15 cellular contexts compared by ENCODE assay signal in genomic region chr17:50096758-50097157, GRCh38. TPM values are rescaled to one million over a fixed set of nuclear protein-coding genes. Genes with fewer than 3 reads are reported as not detected.
DNase-seq lines count a peak whose midpoint lies in the region; ATAC-seq and TF ChIP-seq lines count a peak whose summit lies in the region.
"Had no signal": no experiment of that assay in that cellular context is flagged by ENCODE, and none has a peak within 500 bp of the region (broad histone marks: within the 10 kb centered on the region; RNA-seq: fewer than 3 reads in every experiment).

No MANE protein-coding gene starts in this region.

- H3K27me3 ChIP-seq in BLaER1 (no peaks in the 10 kb centered on the region), gastroesophageal sphincter (no peaks in the 10 kb centered on the region), upper lobe of right lung (no peaks in the 10 kb centered on the region)

- H3K27me3 Mint-ChIP-seq in osteocyte (ENCODE audit: unreplicated experiment): no peaks in the 10 kb centered on the region

- no peak for DNase-seq in OCI-LY7 (ENCODE audit: low spot score)
- no peak for DNase-seq in osteocyte (ENCODE audit: extremely low spot score, unreplicated experiment)
- DNase-seq in 8988T: no peak
- no peak for DNase-seq in upper lobe of right lung
- DNase-seq in GM13976 (ENCODE audit: low spot score): no peak
- DNase-seq: activated CD4-positive, alpha-beta T cell treated with anti-CD3 and anti-CD28 coated beads for 1 hour; Caco-2; NCI-H510A; SIG-M5; stimulated activated CD4-positive, alpha-beta T cell treated with anti-CD3 and anti-CD28 coated beads, Interleukin-2, amount 100 ng/mL, for 48 hours had no signal

- H3K4me3 Mint-ChIP-seq in osteocyte (ENCODE audit: unreplicated experiment): peak overlapping the region; percentile 96

- peaks cover 7% of the 10 kb centered on the region for H4K20me1 ChIP-seq in BLaER1
- no peaks in the 10 kb centered on the region for H4K20me1 ChIP-seq in OCI-LY7 (ENCODE audit: insufficient read depth, low read length)

- H3K4me1 ChIP-seq in BLaER1 (peaks cover 17% of the 10 kb centered on the region), OCI-LY7 (ENCODE audit: insufficient read depth, low read length, poor library complexity, severe bottlenecking) (peaks cover 20% of the 10 kb centered on the region), gastroesophageal sphincter (peaks cover under 1 to 73% (median 29%) of the 10 kb centered on the region in 3 donors), upper lobe of right lung (peaks cover 15% of the 10 kb centered on the region)
- H3K4me1 ChIP-seq: Caco-2 had no signal

- TF ChIP-seq CTCF in OCI-LY7 (conservative IDR thresholded peaks at IDR 0.05; ENCODE audit: low read length) (no peak), gastroesophageal sphincter (IDR thresholded peaks at IDR 0.05) (no peak), osteocyte (IDR thresholded peaks at IDR 0.05) (no peak), upper lobe of right lung (IDR thresholded peaks at IDR 0.05) (no peak), GM13976 (IDR thresholded peaks at IDR 0.05; ENCODE audit: borderline replicate concordance, control extremely low read depth, extremely low read depth, insufficient read depth, missing control alignments) (no peak)

- no peak overlapping the region for H2AFZ ChIP-seq in OCI-LY7 (ENCODE audit: low read length)

- no peak overlapping the region for H3K27ac Mint-ChIP-seq in osteocyte (ENCODE audit: unreplicated experiment)

- peak overlapping the region; percentile 78; the same call in 1 of the 2 replicates for H3K9ac ChIP-seq in BLaER1

- H3K36me3 ChIP-seq in BLaER1 (peaks cover 41% of the 10 kb centered on the region), OCI-LY7 (ENCODE audit: insufficient read depth, low read length) (no peaks in the 10 kb centered on the region), gastroesophageal sphincter (peaks cover 0 to 43% of the 10 kb centered on the region in 2 donors), upper lobe of right lung (peaks cover 27% of the 10 kb centered on the region)
- H3K36me3 ChIP-seq: neutrophil had no signal

- H3K9me3 ChIP-seq in BLaER1 (no peaks in the 10 kb centered on the region), OCI-LY7 (ENCODE audit: low read length) (no peaks in the 10 kb centered on the region), gastroesophageal sphincter (no peaks in the 10 kb centered on the region), upper lobe of right lung (no peaks in the 10 kb centered on the region)
- H3K9me3 ChIP-seq: Caco-2, neutrophil had no signal

- no peaks in the 10 kb centered on the region for H3K79me2 ChIP-seq in OCI-LY7 (ENCODE audit: insufficient read depth, low read depth, low read length)

- intact Hi-C loops in OCI-LY7 (cut with micrococcal nuclease; ENCODE audit: unreplicated experiment): no loop called here
- intact Hi-C loops in upper lobe of right lung (cut with DNase I): no loop called here

- no peak for TF ChIP-seq EP300 in gastroesophageal sphincter (IDR thresholded peaks at IDR 0.05)

- H3K27ac ChIP-seq in BLaER1 (no peak overlapping the region), OCI-LY7 (ENCODE audit: low read depth, low read length, poor library complexity, severe bottlenecking) (no peak overlapping the region), gastroesophageal sphincter (peak overlapping the region in 3 of 4 donors; percentile 89 to 95 (median 91)), upper lobe of right lung (no peak overlapping the region)

- CTCF ChIA-PET in OCI-LY7 (lab: Charles Lee; ENCODE audit: unreplicated experiment): no interaction called here

- no TSS peak for BruUV-seq in OCI-LY7 (replicated peaks; lab: Mats Ljungman, UMichigan)

- peaks cover 16% of the 10 kb centered on the region for H3K36me3 Mint-ChIP-seq in osteocyte (ENCODE audit: unreplicated experiment)

- in situ Hi-C loops in GM13976 (cut with MboI; ENCODE audit: low sequenced_read_pairs, unreplicated experiment): no loop called here

- no peak overlapping the region; the same call in 1 of the 2 replicates for H3K4me3 ChIP-seq in BLaER1
- peak overlapping the region; percentile 94 for H3K4me3 ChIP-seq in OCI-LY7 (ENCODE audit: low read depth, low read length, poor library complexity, severe bottlenecking)
- peak overlapping the region in 1 of 2 donors; percentile 77 for H3K4me3 ChIP-seq in gastroesophageal sphincter
- H3K4me3 ChIP-seq in upper lobe of right lung: no peak overlapping the region

- no peaks in the 10 kb centered on the region for H3K9me2 ChIP-seq in OCI-LY7 (ENCODE audit: insufficient read depth, low read length)

- POLR2A ChIA-PET in OCI-LY7 (lab: Charles Lee): no interaction called here

- H3K4me2 ChIP-seq in BLaER1 (peak overlapping the region; percentile 99), OCI-LY7 (ENCODE audit: low read length) (peak overlapping the region; percentile 87; the same call in 1 of the 2 replicates)

- WGBS in gastroesophageal sphincter (ENCODE audit: low coverage in 1 of 2), 2 donors: 80% methylated on average over 1 of the region's 3 CpGs; no CpG with 5 or more reads in 1 of the 2 donors

- H3K4me1 Mint-ChIP-seq in osteocyte (ENCODE audit: unreplicated experiment): peaks cover 58% of the 10 kb centered on the region

- H3K9me3 Mint-ChIP-seq in osteocyte (ENCODE audit: unreplicated experiment): no peaks in the 10 kb centered on the region

- no peak for ATAC-seq in gastroesophageal sphincter
- no peak for ATAC-seq in upper lobe of right lung
- no peak for ATAC-seq in GM21717 (IDR thresholded peaks at IDR 0.05; ENCODE audit: unreplicated experiment)
- ATAC-seq: GM12878 had no signal

- no peak for TF ChIP-seq POLR2A in gastroesophageal sphincter (IDR thresholded peaks at IDR 0.05)

RNA-seq across cellular contexts. Expression of gene PDK2, which starts 1.6 kb away (rescaled TPM):
- 10.4 and 21.8 TPM in 2 replicates for total RNA-seq in OCI-LY7 (2014; rRNA removed; shearing (Covaris generic))
- total RNA-seq in OCI-LY7 (2022) (27.7 and 30.1 TPM in 2 replicates), gastroesophageal sphincter (10 to 100 TPM; 31.6 to 70.6 (median 58.1) TPM), osteocyte (66.2 and 67.0 TPM in 2 replicates), upper lobe of right lung (30.2 TPM)

RNA-seq across cellular contexts. Expression of gene SAMD14, which starts 33.2 kb away (rescaled TPM):
- total RNA-seq in OCI-LY7 (2014; rRNA removed; shearing (Covaris generic)): not detected in 2 replicates
- total RNA-seq in OCI-LY7 (2022): 0.13 and 0.59 TPM in 2 replicates
- total RNA-seq in gastroesophageal sphincter: 1 to 10 TPM; 1.3 to 2.8 (median 2.3) TPM
- total RNA-seq in osteocyte: 36.1 and 36.8 TPM in 2 replicates
- 21.5 TPM for total RNA-seq in upper lobe of right lung

RNA-seq across cellular contexts. Expression of gene ITGA3, which starts 40.8 kb away (rescaled TPM):
- total RNA-seq in OCI-LY7 (2014; rRNA removed; shearing (Covaris generic)): 23.2 and 30.7 TPM in 2 replicates
- total RNA-seq in OCI-LY7 (2022) (15.2 and 15.6 TPM in 2 replicates), gastroesophageal sphincter (100 to 1,000 TPM in 3 of 4 donors, 10 to 100 TPM in 1; 62.4 to 131 (median 124) TPM), osteocyte (201 and 221 TPM in 2 replicates), upper lobe of right lung (212 TPM)

RNA-seq across cellular contexts. Expression of gene PPP1R9B, which starts 53.7 kb away (rescaled TPM):
- 45.3 and 73.2 TPM in 2 replicates for total RNA-seq in OCI-LY7 (2014; rRNA removed; shearing (Covaris generic))
- total RNA-seq in OCI-LY7 (2022) (73.9 and 87.0 TPM in 2 replicates), gastroesophageal sphincter (10 to 100 TPM; 23.3 to 38.1 (median 30.8) TPM), osteocyte (175 and 176 TPM in 2 replicates), upper lobe of right lung (103 TPM)

Comparison
In these comparisons a context has a peak if more than half of its experiments do, and no peak if none do; other contexts are left out.
1. H3K27ac ChIP-seq: peak in gastroesophageal sphincter (3 of 4); none in BLaER1 (single experiment), OCI-LY7 (single experiment) and upper lobe of right lung (single experiment).